ENCODE assay signal across 25 cellular contexts in genomic region chr5:113531760-113532159, GRCh38.
"Had no signal": no experiment of that assay in that cellular context is flagged by ENCODE, and none has a peak within 500 bp of the region (broad histone marks: within the 10 kb centered on the region; RNA-seq: fewer than 3 reads in every experiment).

No MANE protein-coding gene starts in this region.

- H3K4me1 Mint-ChIP-seq: activated naive CD8-positive, alpha-beta T cell treated with anti-CD3 and anti-CD28 coated beads for 36 hours; brain; nephron had no signal

- H3K9me3 ChIP-seq: colonic mucosa had no signal

- H3K27me3 Mint-ChIP-seq: activated naive CD8-positive, alpha-beta T cell treated with anti-CD3 and anti-CD28 coated beads for 36 hours; brain had no signal

- H3K27ac ChIP-seq: adrenal gland, cardiac muscle cell, colonic mucosa, spleen, suprapubic skin, tibial artery, upper lobe of right lung, VCaP had no signal

- H3K27ac Mint-ChIP-seq: activated naive CD4-positive, alpha-beta T cell treated with anti-CD3 and anti-CD28 coated beads for 36 hours; activated naive CD8-positive, alpha-beta T cell treated with anti-CD3 and anti-CD28 coated beads for 36 hours; brain; nephron had no signal

- H3K27me3 ChIP-seq: adrenal gland, cardiac muscle cell, colonic mucosa, spleen, suprapubic skin, tibial artery, upper lobe of right lung had no signal

- H3K4me3 ChIP-seq: adrenal gland, cardiac muscle cell, colonic mucosa, spleen, suprapubic skin, tibial artery, upper lobe of right lung had no signal

- DNase-seq: activated CD4-positive, alpha-beta T cell treated with anti-CD3 and anti-CD28 coated beads for 48 hours; activated CD4-positive, alpha-beta T cell treated with anti-CD3 and anti-CD28 coated beads, Interleukin-2, amount 50 U/mL, for 48 hours; activated CD8-positive, alpha-beta memory T cell treated with anti-CD3 and anti-CD28 coated beads for 24 hours; activated effector memory CD4-positive, alpha-beta T cell treated with anti-CD3 and anti-CD28 coated beads, Interleukin-2, amount 50 U/mL, for 16 hours; activated naive CD4-positive, alpha-beta T cell treated with anti-CD3 and anti-CD28 coated beads for 36 hours; activated naive CD8-positive, alpha-beta T cell treated with anti-CD3 and anti-CD28 coated beads for 36 hours; adrenal gland; aorta; cerebellar nuclear complex; colonic mucosa; effector CD8-positive, alpha-beta T cell; left cardiac atrium; left ventricle myocardium superior; posterior cingulate gyrus; right cardiac atrium; spleen; stimulated activated naive CD4-positive, alpha-beta T cell; T-helper 9 cell; tibial artery; upper lobe of right lung had no signal

- H3K36me3 ChIP-seq: colonic mucosa had no signal

- H3K4me3 Mint-ChIP-seq: activated naive CD4-positive, alpha-beta T cell treated with anti-CD3 and anti-CD28 coated beads for 36 hours; activated naive CD8-positive, alpha-beta T cell treated with anti-CD3 and anti-CD28 coated beads for 36 hours; brain; nephron had no signal

- H3K4me1 ChIP-seq: adrenal gland, colonic mucosa, spleen, suprapubic skin, tibial artery, upper lobe of right lung had no signal
